ENCODE assay signal across 9 cellular contexts in genomic region chr16:2007081-2007836, GRCh38. TPM values are rescaled to one million over a fixed set of nuclear protein-coding genes. Genes with fewer than 3 reads are reported as not detected.
A peak's percentile ranks its signal among the peaks of the same experiment; 100 is the strongest.
DNase-seq lines count a peak whose midpoint lies in the region; ATAC-seq and TF ChIP-seq lines count a peak whose summit lies in the region.
"Had no signal": no experiment of that assay in that cellular context is flagged by ENCODE, and none has a peak within 500 bp of the region (broad histone marks: within the 10 kb centered on the region; RNA-seq: fewer than 3 reads in every experiment).

No MANE protein-coding gene starts in this region.

- no peak for DNase-seq in Caco-2
- DNase-seq in MM.1S = no peak
- no peak for DNase-seq in coronary artery (ENCODE audit: low spot score)
- DNase-seq in neuronal stem cell (ENCODE audit: low spot score) = no peak
- no peak for DNase-seq in testis
- no peak for DNase-seq in sigmoid colon
- DNase-seq in NCI-H526 treated with DMSO at 0.1 percent for 48 hours (lab: John Stamatoyannopoulos, UW) = no peak

- H3K4me1 ChIP-seq in Caco-2 (peaks cover 15% of the 10 kb centered on the region; the same call in 1 of the 2 replicates), MM.1S (ENCODE audit: low read length) (peaks cover 17% of the 10 kb centered on the region; the same call in 1 of the 2 replicates), neuronal stem cell (ENCODE audit: control insufficient read depth in 2 of 2, insufficient read depth in 1 of 2, low read depth in 1 of 2, low read length in 2 of 2) (peaks cover 28 to 35% of the 10 kb centered on the region in 2 donors), testis (peaks cover 47% of the 10 kb centered on the region), sigmoid colon (peaks cover 0 to 73% (median 61%) of the 10 kb centered on the region in 4 donors)

- H4K91ac ChIP-seq in neuronal stem cell (ENCODE audit: low read depth, low read length, poor library complexity) = no peak overlapping the region

- CTCF ChIA-PET in Caco-2 (lab: Charles Lee) = no interaction called here

- H2AK5ac ChIP-seq in neuronal stem cell (ENCODE audit: low read depth, low read length) = peak overlapping the region; percentile 81

- no TSS peak for BruUV-seq in Caco-2 (replicated peaks; lab: Mats Ljungman, UMichigan)

- H3K4me2 ChIP-seq in MM.1S (ENCODE audit: low read depth, low read length) (peak overlapping the region; percentile 96), neuronal stem cell (ENCODE audit: insufficient read depth, low read length, poor library complexity, severe bottlenecking) (no peak overlapping the region)

- no CpG with 5 or more reads among the region's 16 CpGs for WGBS in neuronal stem cell (ENCODE audit: extremely low coverage in 2 of 2, insufficient read length in 2 of 2, insufficient replicate concordance in 1 of 2), 2 donors
- WGBS in testis, 2 donors = 71 to 82% methylated on average over 10 to 16 of the region's 16 CpGs
- 81 to 83% methylated on average over 16 of the region's 16 CpGs for WGBS in sigmoid colon, 2 donors

- peak overlapping the region; percentile 71 for H3K14ac ChIP-seq in neuronal stem cell (ENCODE audit: low read length)

- no peak overlapping the region for H3K18ac ChIP-seq in neuronal stem cell (ENCODE audit: low read length)

- peaks cover 31% of the 10 kb centered on the region for H3K36me3 Mint-ChIP-seq in Caco-2 (ENCODE audit: insufficient read depth, unreplicated experiment)

- no peaks in the 10 kb centered on the region for H3F3A ChIP-seq in MM.1S (ENCODE audit: insufficient read depth, low read length)

- TF ChIP-seq CTCF in Caco-2 (IDR thresholded peaks at IDR 0.05; ENCODE audit: insufficient read depth in 1 of 2, low read depth in 1 of 2, low read length in 1 of 2, severe bottlenecking in 1 of 2, unreplicated experiment in 1 of 2) (no peak), MM.1S (IDR thresholded peaks at IDR 0.05; ENCODE audit: low read length) (no peak), coronary artery (IDR thresholded peaks at IDR 0.05) (no peak), testis (IDR thresholded peaks at IDR 0.05) (no peak), sigmoid colon (IDR thresholded peaks at IDR 0.05) (no peak)

- H3K27ac ChIP-seq in MM.1S (ENCODE audit: low read length) (peak overlapping the region; percentile 47; the same call in 1 of the 2 replicates), coronary artery (no peak overlapping the region), neuronal stem cell (replicated peaks; ENCODE audit: low read length) (no peak overlapping the region), testis (no peak overlapping the region), sigmoid colon (peak overlapping the region in 1 of 4 donors; percentile 89)
- H3K27ac ChIP-seq: SJSA1 had no signal

- H3K4me3 Mint-ChIP-seq in Caco-2 (ENCODE audit: unreplicated experiment) = peak overlapping the region; percentile 77

- H3K4ac ChIP-seq in neuronal stem cell (ENCODE audit: low read length) = peak overlapping the region; percentile 66

- peak overlapping the region; percentile 63 for H2BK12ac ChIP-seq in neuronal stem cell (ENCODE audit: low read length)

- TF ChIP-seq EP300 in sigmoid colon (IDR thresholded peaks at IDR 0.05) = no peak

- H2AFZ ChIP-seq in MM.1S (ENCODE audit: low read length) (no peak overlapping the region), neuronal stem cell (ENCODE audit: low read length) (no peak overlapping the region)

- peaks cover 75% of the 10 kb centered on the region for H3K79me2 ChIP-seq in MM.1S (ENCODE audit: low read length)

- H3K27me3 Mint-ChIP-seq in Caco-2 (ENCODE audit: insufficient read depth, unreplicated experiment) = no peaks in the 10 kb centered on the region

- H3K9me2 ChIP-seq in MM.1S (replicated peaks; ENCODE audit: insufficient read depth, low read length) = no peaks in the 10 kb centered on the region

- peak overlapping the region; percentile 43 for H3K23ac ChIP-seq in neuronal stem cell (ENCODE audit: low read depth, low read length, poor library complexity)

- intact Hi-C loops in Caco-2 (cut with micrococcal nuclease; ENCODE audit: unreplicated experiment) = no loop called here
- intact Hi-C loops in testis (cut with DNase I; ENCODE audit: low total_unique reads) = no loop called here
- intact Hi-C loops in sigmoid colon (cut with DNase I) = no loop called here

- no peaks in the 10 kb centered on the region for H3K9me3 Mint-ChIP-seq in Caco-2 (ENCODE audit: unreplicated experiment)

- H3K9me3 ChIP-seq in Caco-2 = no peaks in the 10 kb centered on the region
- H3K9me3 ChIP-seq in MM.1S (replicated peaks; ENCODE audit: insufficient read depth, low read length) = no peaks in the 10 kb centered on the region
- no peaks in the 10 kb centered on the region for H3K9me3 ChIP-seq in neuronal stem cell (replicated peaks in 1 of 2; ENCODE audit: control insufficient read depth in 2 of 2, insufficient read depth in 1 of 2, low read depth in 1 of 2, low read length in 2 of 2)
- no peaks in the 10 kb centered on the region for H3K9me3 ChIP-seq in testis
- no peaks in the 10 kb centered on the region for H3K9me3 ChIP-seq in sigmoid colon

- TF ChIP-seq POLR2A in testis (IDR thresholded peaks at IDR 0.05) (no peak), sigmoid colon (IDR thresholded peaks at IDR 0.05) (no peak)

- peaks cover 6% of the 10 kb centered on the region; the same call in 1 of the 2 replicates for H4K20me1 ChIP-seq in MM.1S (ENCODE audit: insufficient read depth, low read length)

- H3K4me1 Mint-ChIP-seq in Caco-2 (ENCODE audit: low read depth, unreplicated experiment) = peaks cover 5% of the 10 kb centered on the region

- POLR2A ChIA-PET in Caco-2 (lab: Charles Lee) = no interaction called here

- H3K79me1 ChIP-seq in neuronal stem cell (ENCODE audit: low read depth, low read length) = peaks cover 42% of the 10 kb centered on the region

- ATAC-seq in HG02678 (IDR thresholded peaks at IDR 0.05; ENCODE audit: unreplicated experiment) = no peak

- H3K36me3 ChIP-seq in Caco-2 (ENCODE audit: control insufficient read depth, insufficient read depth, low read length) (no peaks in the 10 kb centered on the region; the same call in 1 of the 2 replicates), MM.1S (replicated peaks; ENCODE audit: insufficient read depth, low read length) (no peaks in the 10 kb centered on the region), neuronal stem cell (replicated peaks in 1 of 2; ENCODE audit: control insufficient read depth in 2 of 2, insufficient read depth in 2 of 2, low read length in 2 of 2) (peaks cover 13 to 33% of the 10 kb centered on the region in 2 donors), testis (ENCODE audit: low read depth, missing control alignments) (no peaks in the 10 kb centered on the region), sigmoid colon (peaks cover 2 to 13% (median 7%) of the 10 kb centered on the region in 4 donors)

- no peak overlapping the region for H4K8ac ChIP-seq in neuronal stem cell (ENCODE audit: low read depth, low read length)

- H3K27ac Mint-ChIP-seq in Caco-2 (ENCODE audit: unreplicated experiment) = peak overlapping the region; percentile 53

- peak overlapping the region; percentile 53 for H2BK5ac ChIP-seq in neuronal stem cell (ENCODE audit: low read length)

- no peak overlapping the region for H2BK15ac ChIP-seq in neuronal stem cell (ENCODE audit: low read length)

- H2BK120ac ChIP-seq in neuronal stem cell (ENCODE audit: low read depth, low read length) = no peak overlapping the region

- H3K27me3 ChIP-seq in Caco-2 (replicated peaks; ENCODE audit: control insufficient read depth, insufficient read depth, low read length) (no peaks in the 10 kb centered on the region), MM.1S (replicated peaks; ENCODE audit: insufficient read depth, low read length) (no peaks in the 10 kb centered on the region), neuronal stem cell (ENCODE audit: control insufficient read depth in 3 of 3, insufficient read depth in 3 of 3, low read depth in 1 of 3, low read length in 3 of 3) (no peaks in the 10 kb centered on the region), testis (no peaks in the 10 kb centered on the region), sigmoid colon (no peaks in the 10 kb centered on the region)
- H3K27me3 ChIP-seq: SJSA1 had no signal

- H3K4me3 ChIP-seq in Caco-2 (ENCODE audit: low read depth, low read length) (no peak overlapping the region), MM.1S (ENCODE audit: low read length) (peak overlapping the region; percentile 92), coronary artery (peak overlapping the region; percentile 19), neuronal stem cell (ENCODE audit: low read length in 2 of 2) (peak overlapping the region in 1 of 2 donors; percentile 65), testis (no peak overlapping the region), sigmoid colon (no peak overlapping the region)

- peak overlapping the region; percentile 89; the same call in 1 of the 2 replicates for H3K9ac ChIP-seq in MM.1S (ENCODE audit: low read length)
- H3K9ac ChIP-seq in neuronal stem cell (ENCODE audit: low read depth, low read length, poor library complexity) = peak overlapping the region; percentile 78

RNA-seq across cellular contexts. Expression of gene ZNF598, which starts 2.4 kb away (rescaled TPM):
- 43.7 and 50.4 TPM in 2 replicates for total RNA-seq in Caco-2 (2022)
- 21.3 TPM for polyA plus RNA-seq in neuronal stem cell (2013, experiment 1 of 2)
- polyA plus RNA-seq in neuronal stem cell (2013, experiment 2 of 2) = 20.9 TPM
- total RNA-seq in testis = 10 to 100 TPM; 80.4 to 94.6 TPM
- 46.3 TPM for polyA plus RNA-seq in testis (ENCODE audit: insufficient read depth, low read depth, low replicate concordance)
- 10 to 100 TPM; 12.8 to 27.2 (median 17.7) TPM for total RNA-seq in sigmoid colon
- 10 to 100 TPM; 20.3 to 57.0 (median 21.0) TPM for polyA plus RNA-seq in sigmoid colon

RNA-seq across cellular contexts. Expression of gene NPW, which starts 12.3 kb away (rescaled TPM):
- 6.1 and 8.8 TPM in 2 replicates for total RNA-seq in Caco-2 (2022)
- 2.0 TPM for polyA plus RNA-seq in neuronal stem cell (2013, experiment 1 of 2)
- polyA plus RNA-seq in neuronal stem cell (2013, experiment 2 of 2) = 1.7 TPM
- 1 to 10 TPM; 7.3 to 8.2 TPM for total RNA-seq in testis
- polyA plus RNA-seq in testis (ENCODE audit: insufficient read depth, low read depth, low replicate concordance) = 3.9 TPM
- total RNA-seq in sigmoid colon = not detected
- polyA plus RNA-seq in sigmoid colon = under 1 TPM in 1 of 3 donors, not detected in 2; 0.71 TPM
- total RNA-seq: SJSA1 had no signal

RNA-seq across cellular contexts. Expression of gene SYNGR3, which starts 17.5 kb away (rescaled TPM):
- total RNA-seq in Caco-2 (2022) = 2.9 and 3.3 TPM in 2 replicates
- 17.3 TPM for polyA plus RNA-seq in neuronal stem cell (2013, experiment 1 of 2)
- polyA plus RNA-seq in neuronal stem cell (2013, experiment 2 of 2) = 17.9 TPM
- 10 to 100 TPM; 20.9 to 33.5 TPM for total RNA-seq in testis
- 10.0 TPM for polyA plus RNA-seq in testis (ENCODE audit: insufficient read depth, low read depth, low replicate concordance)
- total RNA-seq in sigmoid colon = 1 to 10 TPM in 3 of 4 donors, under 1 TPM in 1; 0.82 to 8.3 (median 6.3) TPM
- 1 to 10 TPM in 2 of 3 donors, under 1 TPM in 1; 0.60 to 4.0 (median 1.2) TPM for polyA plus RNA-seq in sigmoid colon

RNA-seq across cellular contexts. Expression of gene NHERF2, which starts 19.4 kb away (rescaled TPM):
- total RNA-seq in Caco-2 (2022) (21.8 and 26.6 TPM in 2 replicates), testis (10 to 100 TPM; 54.1 to 59.9 TPM), sigmoid colon (10 to 100 TPM; 23.5 to 57.9 (median 29.5) TPM)
- 16.0 TPM for polyA plus RNA-seq in neuronal stem cell (2013, experiment 1 of 2)
- polyA plus RNA-seq in neuronal stem cell (2013, experiment 2 of 2) = 14.8 TPM
- polyA plus RNA-seq in testis (ENCODE audit: insufficient read depth, low read depth, low replicate concordance) (50.6 TPM), sigmoid colon (100 to 1,000 TPM in 1 of 3 donors, 10 to 100 TPM in 2; 46.7 to 105 (median 65.4) TPM)

RNA-seq across cellular contexts. Expression of gene GFER, which starts 23.3 kb away (rescaled TPM):
- total RNA-seq in Caco-2 (2022) = 57.3 and 57.4 TPM in 2 replicates
- 32.3 TPM for polyA plus RNA-seq in neuronal stem cell (2013, experiment 1 of 2)
- polyA plus RNA-seq in neuronal stem cell (2013, experiment 2 of 2) = 33.5 TPM
- 10 to 100 TPM; 25.7 to 25.8 TPM for total RNA-seq in testis
- polyA plus RNA-seq in testis (ENCODE audit: insufficient read depth, low read depth, low replicate concordance) = 40.0 TPM
- 10 to 100 TPM; 17.5 to 23.8 (median 21.2) TPM for total RNA-seq in sigmoid colon
- polyA plus RNA-seq in sigmoid colon = 100 to 1,000 TPM in 1 of 3 donors, 10 to 100 TPM in 2; 67.3 to 125 (median 82.9) TPM

Comparison
In these comparisons a context has a peak if more than half of its experiments do, and no peak if none do; other contexts are left out.
1. H3K4me3 ChIP-seq: peak in MM.1S (single experiment) and coronary artery (single experiment); none in Caco-2 (single experiment), testis (0 of 2) and sigmoid colon (0 of 4).